ENCODE assay signal across 8 cellular contexts in genomic region chr3:172711457-172711800, GRCh38. TPM values are rescaled to one million over a fixed set of nuclear protein-coding genes. Genes with fewer than 3 reads are reported as not detected.
DNase-seq lines count a peak whose midpoint lies in the region; ATAC-seq and TF ChIP-seq lines count a peak whose summit lies in the region.

No MANE protein-coding gene starts in this region.

- peak overlapping the region; percentile 91 to 93 for H3K27ac ChIP-seq in right atrium auricular region

- H3K27ac Mint-ChIP-seq in activated CD4-positive, alpha-beta memory T cell treated with anti-CD3 and anti-CD28 coated beads for 36 hours = no peak overlapping the region
- H3K27ac Mint-ChIP-seq in stimulated activated naive B cell treated with anti-CD40 and anti-IgM and Interleukin-4, amounts not matched to agents 10 μg/mL and 1 μg/mL and 100 μg/mL, for 72 hours = peak overlapping the region; percentile 88

- POLR2A ChIA-PET in activated CD4-positive, alpha-beta memory T cell treated with anti-CD3 and anti-CD28 coated beads for 36 hours (lab: Charles Lee) = interaction anchor here (1.0 kb wide), 1 partner anchor 21 kb away, joined by 4 read pairs; no protein-coding TSS in a partner anchor

- H3K27me3 ChIP-seq in right atrium auricular region = no peaks in the 10 kb centered on the region

- DNase-seq in HK-2 (ENCODE audit: unreplicated experiment) = peak; percentile 36
- DNase-seq in activated CD4-positive, alpha-beta memory T cell treated with anti-CD3 and anti-CD28 coated beads for 36 hours = no peak
- peak; percentile 59 for DNase-seq in right atrium auricular region (ENCODE audit: low spot score)
- DNase-seq in stimulated activated naive B cell treated with anti-CD40 and anti-IgM and Interleukin-4, amounts not matched to agents 10 μg/mL and 1 μg/mL and 100 μg/mL, for 72 hours = no peak
- no peak for DNase-seq in NCI-H446 treated with DMSO at 0.1 percent for 48 hours (lab: John Stamatoyannopoulos, UW)
- DNase-seq in NCI-H2171 (lab: John Stamatoyannopoulos, UW) = no peak
- DNase-seq in dedifferentiated amniotic fluid mesenchymal stem cell (ENCODE audit: extremely low spot score) = no peak

- intact Hi-C loops in activated CD4-positive, alpha-beta memory T cell treated with anti-CD3 and anti-CD28 coated beads for 36 hours (cut with micrococcal nuclease) = loop anchor here (1.0 kb wide), 3 partner anchors 25 to 39 kb away; partner anchors contain the start of gene ECT2

- H3K4me1 ChIP-seq in right atrium auricular region = peaks cover 0 to 29% of the 10 kb centered on the region in 2 donors

- CTCF ChIA-PET in activated CD4-positive, alpha-beta memory T cell treated with anti-CD3 and anti-CD28 coated beads for 36 hours (lab: Charles Lee) = interaction anchor here (0.7 to 3.6 kb wide), 9 partner anchors 9 to 62 kb away, joined by 3 to 34 read pairs (median 5); partner anchors contain the start of gene ECT2

- H3K36me3 Mint-ChIP-seq in activated CD4-positive, alpha-beta memory T cell treated with anti-CD3 and anti-CD28 coated beads for 36 hours = no peaks in the 10 kb centered on the region
- H3K36me3 Mint-ChIP-seq in stimulated activated naive B cell treated with anti-CD40 and anti-IgM and Interleukin-4, amounts not matched to agents 10 μg/mL and 1 μg/mL and 100 μg/mL, for 72 hours = no peaks in the 10 kb centered on the region

- H3K9me3 ChIP-seq in right atrium auricular region = no peaks in the 10 kb centered on the region

- no peaks in the 10 kb centered on the region for H3K36me3 ChIP-seq in right atrium auricular region

- H3K4me1 Mint-ChIP-seq in activated CD4-positive, alpha-beta memory T cell treated with anti-CD3 and anti-CD28 coated beads for 36 hours (ENCODE audit: low read depth) = peaks cover 19% of the 10 kb centered on the region
- H3K4me1 Mint-ChIP-seq in stimulated activated naive B cell treated with anti-CD40 and anti-IgM and Interleukin-4, amounts not matched to agents 10 μg/mL and 1 μg/mL and 100 μg/mL, for 72 hours = peaks cover 13 to 21% of the 10 kb centered on the region in 2 donors

- no peak for TF ChIP-seq CTCF in right atrium auricular region (IDR thresholded peaks at IDR 0.05)

- H3K27me3 Mint-ChIP-seq in activated CD4-positive, alpha-beta memory T cell treated with anti-CD3 and anti-CD28 coated beads for 36 hours = no peaks in the 10 kb centered on the region
- H3K27me3 Mint-ChIP-seq in stimulated activated naive B cell treated with anti-CD40 and anti-IgM and Interleukin-4, amounts not matched to agents 10 μg/mL and 1 μg/mL and 100 μg/mL, for 72 hours = no peaks in the 10 kb centered on the region

- H3K9me3 Mint-ChIP-seq in activated CD4-positive, alpha-beta memory T cell treated with anti-CD3 and anti-CD28 coated beads for 36 hours = no peaks in the 10 kb centered on the region
- H3K9me3 Mint-ChIP-seq in stimulated activated naive B cell treated with anti-CD40 and anti-IgM and Interleukin-4, amounts not matched to agents 10 μg/mL and 1 μg/mL and 100 μg/mL, for 72 hours = no peaks in the 10 kb centered on the region

- peak overlapping the region; percentile 52 to 78 for H3K4me3 ChIP-seq in right atrium auricular region

- peak overlapping the region; percentile 91 for H3K4me3 Mint-ChIP-seq in activated CD4-positive, alpha-beta memory T cell treated with anti-CD3 and anti-CD28 coated beads for 36 hours
- H3K4me3 Mint-ChIP-seq in stimulated activated naive B cell treated with anti-CD40 and anti-IgM and Interleukin-4, amounts not matched to agents 10 μg/mL and 1 μg/mL and 100 μg/mL, for 72 hours = peak overlapping the region; percentile 96 to 98

- ATAC-seq in GM18508 (IDR thresholded peaks at IDR 0.05; ENCODE audit: insufficient read depth, unreplicated experiment) = peak; percentile 11
- peak; percentile 27 for ATAC-seq in stimulated activated naive B cell treated with anti-CD40 and anti-IgM and Interleukin-4, amounts not matched to agents 10 μg/mL and 1 μg/mL and 100 μg/mL, for 72 hours (replicated peaks)

RNA-seq across cellular contexts. Expression of gene NCEH1, which starts 0.6 kb away (rescaled TPM):
- total RNA-seq in activated CD4-positive, alpha-beta memory T cell treated with anti-CD3 and anti-CD28 coated beads for 36 hours = 1 to 10 TPM; 4.6 to 5.2 TPM
- 10 to 100 TPM; 14.3 to 21.1 TPM for total RNA-seq in right atrium auricular region

RNA-seq across cellular contexts. Expression of gene ECT2, which starts 39.1 kb away (rescaled TPM):
- total RNA-seq in activated CD4-positive, alpha-beta memory T cell treated with anti-CD3 and anti-CD28 coated beads for 36 hours = 10 to 100 TPM; 48.2 to 52.8 TPM
- total RNA-seq in right atrium auricular region = 1 to 10 TPM; 2.2 to 4.2 TPM

Comparison
In these comparisons a context has a peak if more than half of its experiments do, and no peak if none do; other contexts are left out.
1. DNase-seq: peak in HK-2 (single experiment) and right atrium auricular region (single experiment); none in activated CD4-positive, alpha-beta memory T cell treated with anti-CD3 and anti-CD28 coated beads for 36 hours (single experiment), stimulated activated naive B cell treated with anti-CD40 and anti-IgM and Interleukin-4, amounts not matched to agents 10 μg/mL and 1 μg/mL and 100 μg/mL, for 72 hours (single experiment), NCI-H446 treated with DMSO at 0.1 percent for 48 hours (single experiment), NCI-H2171 (single experiment) and dedifferentiated amniotic fluid mesenchymal stem cell (single experiment).
2. RNA of gene ECT2, which starts 39.1 kb away (total RNA-seq): 48.2 to 52.8 TPM in activated CD4-positive, alpha-beta memory T cell treated with anti-CD3 and anti-CD28 coated beads for 36 hours; 2.2 to 4.2 TPM in right atrium auricular region; every median in the first group is over 4 times any median in the second.